In genomic region chr6:151252626-151253025, GRCh38 we compare ENCODE assay signal across 22 cellular contexts.
"Had no signal": no experiment of that assay in that cellular context is flagged by ENCODE, and none has a peak within 500 bp of the region (broad histone marks: within the 10 kb centered on the region; RNA-seq: fewer than 3 reads in every experiment).

No MANE protein-coding gene starts in this region.

- ATAC-seq: activated T-cell treated with anti-CD3 and anti-CD28 coated beads, Interleukin-2, amount 50 U/mL, for 72 hours; stimulated activated naive B cell treated with anti-CD40 and anti-IgM and Interleukin-4, amounts not matched to agents 10 μg/mL and 1 μg/mL and 100 μg/mL, for 72 hours had no signal

- DNase-seq: activated CD4-positive, alpha-beta T cell treated with anti-CD3 and anti-CD28 coated beads for 4 hours; activated CD4-positive, alpha-beta T cell treated with anti-CD3 and anti-CD28 coated beads, Interleukin-2, amount 50 U/mL, for 4 hours; activated naive CD4-positive, alpha-beta T cell treated with Interleukin-2 at 50 U/mL for 16 hours; activated naive CD8-positive, alpha-beta T cell treated with anti-CD3 and anti-CD28 coated beads, Interleukin-2, amount 10 ng/mL, durations not matched to agents 7 days and 5 days; activated T-cell treated with anti-CD3 and anti-CD28 coated beads for 4 hours; activated T-cell treated with anti-CD3 and anti-CD28 coated beads, Interleukin-2, amount 50 U/mL, for 72 hours; brain microvascular endothelial cell; effector CD8-positive, alpha-beta T cell; esophagus squamous epithelium; islet precursor cell; left ventricle myocardium inferior; naive B cell; occipital lobe; stimulated activated CD4-positive, alpha-beta T cell treated with anti-CD3 and anti-CD28 coated beads, Interleukin-15, amount 100 ng/mL, for 24 hours; stimulated activated CD4-positive, alpha-beta T cell treated with anti-CD3 and anti-CD28 coated beads, Interleukin-2, amount 100 ng/mL, for 24 hours; stimulated activated naive B cell treated with anti-CD40 and anti-IgM and Interleukin-4, amounts not matched to agents 10 μg/mL and 1 μg/mL and 100 μg/mL, for 72 hours; stomach; T-helper 1 cell; tibial artery had no signal

- H3K36me3 Mint-ChIP-seq: activated naive CD8-positive, alpha-beta T cell treated with anti-CD3 and anti-CD28 coated beads, Interleukin-2, amount 10 ng/mL, durations not matched to agents 7 days and 5 days; naive B cell; stimulated activated naive B cell treated with anti-CD40 and anti-IgM and Interleukin-4, amounts not matched to agents 10 μg/mL and 1 μg/mL and 100 μg/mL, for 72 hours had no signal

- H3K9me3 ChIP-seq: esophagus squamous epithelium, left ventricle myocardium inferior, right atrium auricular region, stomach, tibial artery had no signal

- H3K27ac Mint-ChIP-seq: activated naive CD8-positive, alpha-beta T cell treated with anti-CD3 and anti-CD28 coated beads, Interleukin-2, amount 10 ng/mL, durations not matched to agents 7 days and 5 days; activated T-cell treated with anti-CD3 and anti-CD28 coated beads, Interleukin-2, amount 50 U/mL, for 72 hours; neural progenitor cell; stimulated activated naive B cell treated with anti-CD40 and anti-IgM and Interleukin-4, amounts not matched to agents 10 μg/mL and 1 μg/mL and 100 μg/mL, for 72 hours had no signal

- H3K27me3 ChIP-seq: brain microvascular endothelial cell, esophagus squamous epithelium, neural progenitor cell, right atrium auricular region, stomach, tibial artery had no signal

- H3K4me3 Mint-ChIP-seq: activated naive CD8-positive, alpha-beta T cell treated with anti-CD3 and anti-CD28 coated beads, Interleukin-2, amount 10 ng/mL, durations not matched to agents 7 days and 5 days; activated T-cell treated with anti-CD3 and anti-CD28 coated beads, Interleukin-2, amount 50 U/mL, for 72 hours; naive B cell; neural progenitor cell; stimulated activated naive B cell treated with anti-CD40 and anti-IgM and Interleukin-4, amounts not matched to agents 10 μg/mL and 1 μg/mL and 100 μg/mL, for 72 hours had no signal

- H3K4me1 Mint-ChIP-seq: activated naive CD8-positive, alpha-beta T cell treated with anti-CD3 and anti-CD28 coated beads, Interleukin-2, amount 10 ng/mL, durations not matched to agents 7 days and 5 days; naive B cell had no signal

- H3K4me1 ChIP-seq: neural progenitor cell, right atrium auricular region had no signal

- H3K4me2 ChIP-seq: neural progenitor cell had no signal

- H3K27me3 Mint-ChIP-seq: stimulated activated naive B cell treated with anti-CD40 and anti-IgM and Interleukin-4, amounts not matched to agents 10 μg/mL and 1 μg/mL and 100 μg/mL, for 72 hours had no signal

- H3K4me3 ChIP-seq: esophagus squamous epithelium, left ventricle myocardium inferior, neural progenitor cell, right atrium auricular region, stomach, tibial artery had no signal

- H3K36me3 ChIP-seq: esophagus squamous epithelium, left ventricle myocardium inferior, neural progenitor cell, right atrium auricular region, stomach, tibial artery had no signal

- H3K9me3 Mint-ChIP-seq: activated naive CD8-positive, alpha-beta T cell treated with anti-CD3 and anti-CD28 coated beads, Interleukin-2, amount 10 ng/mL, durations not matched to agents 7 days and 5 days; activated T-cell treated with anti-CD3 and anti-CD28 coated beads, Interleukin-2, amount 50 U/mL, for 72 hours; naive B cell; stimulated activated naive B cell treated with anti-CD40 and anti-IgM and Interleukin-4, amounts not matched to agents 10 μg/mL and 1 μg/mL and 100 μg/mL, for 72 hours had no signal

- H3K9ac ChIP-seq: neural progenitor cell had no signal

- H3K27ac ChIP-seq: brain microvascular endothelial cell, epithelial cell of prostate, left ventricle myocardium inferior, neural progenitor cell, right atrium auricular region, tibial artery had no signal
